Comparison of ENCODE assay signal across 9 cellular contexts in the genomic region with DNA sequence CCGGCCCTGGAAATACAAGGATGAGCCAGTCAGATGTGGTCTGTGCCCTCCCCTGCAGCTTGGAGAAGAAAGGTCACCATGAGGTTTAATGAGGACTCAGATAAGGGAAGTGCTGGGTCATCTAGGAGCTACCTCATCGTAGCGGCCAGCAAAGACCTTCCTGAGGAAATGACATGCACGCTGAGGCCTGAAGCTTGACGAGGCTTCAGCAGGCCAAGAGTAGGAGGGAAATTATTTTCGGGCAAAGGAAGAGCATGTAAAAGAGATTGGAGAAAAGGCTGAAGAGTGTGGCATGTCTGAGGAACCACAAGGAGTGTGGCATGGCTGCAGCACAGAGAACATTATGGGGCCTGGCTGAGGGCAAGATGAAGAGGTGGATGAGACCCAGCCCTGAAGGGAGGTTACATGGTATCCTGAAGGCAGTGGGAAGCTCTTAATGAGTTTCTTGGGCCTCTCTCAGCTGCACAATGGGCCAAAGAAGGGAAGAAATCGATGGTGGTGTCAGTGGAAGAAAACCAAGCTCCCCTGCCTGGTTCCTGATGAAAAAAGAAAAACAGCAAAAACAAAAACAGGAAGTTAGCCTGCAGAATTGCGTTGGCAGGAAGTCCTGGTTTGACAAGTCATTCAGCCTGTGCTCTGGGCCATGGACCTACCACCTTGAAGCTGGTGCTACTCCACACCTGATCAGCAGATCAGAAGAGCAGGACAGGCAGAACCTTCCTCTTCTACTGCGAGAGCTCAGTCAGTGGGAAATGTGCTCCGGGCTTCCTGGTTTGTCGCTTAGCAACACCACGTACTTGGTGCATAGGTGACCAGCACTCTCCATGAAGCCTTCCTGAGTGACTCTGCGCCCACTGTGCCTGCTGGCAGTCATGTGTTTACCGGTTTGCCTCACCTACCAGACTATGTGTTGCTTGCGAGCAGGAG.
DNase-seq lines count a peak whose midpoint lies in the region; ATAC-seq and TF ChIP-seq lines count a peak whose summit lies in the region.
"Had no signal": no experiment of that assay in that cellular context is flagged by ENCODE, and none has a peak within 500 bp of the region (broad histone marks: within the 10 kb centered on the region; RNA-seq: fewer than 3 reads in every experiment).

No MANE protein-coding gene starts in this region.

- peak overlapping the region; percentile 3 to 71 (median 63) for H3K4me3 Mint-ChIP-seq in CD8-positive, alpha-beta memory T cell
- H3K4me3 Mint-ChIP-seq: brain had no signal

- H3K36me3 ChIP-seq in CD8-positive, alpha-beta memory T cell (ENCODE audit: insufficient read depth, low read length) = no peaks in the 10 kb centered on the region
- H3K36me3 ChIP-seq in psoas muscle (ENCODE audit: insufficient read depth in 1 of 2, low read depth in 1 of 2) = no peaks in the 10 kb centered on the region
- no peaks in the 10 kb centered on the region for H3K36me3 ChIP-seq in tibial artery

- H3K4me1 Mint-ChIP-seq in CD8-positive, alpha-beta memory T cell = peaks cover 34 to 51% (median 38%) of the 10 kb centered on the region in 3 donors

- POLR2A ChIA-PET in CD8-positive, alpha-beta memory T cell (lab: Charles Lee) = interaction anchor here (0.5 to 1.8 kb wide), 7 partner anchors 15 to 211 kb away, joined by 3 to 16 read pairs (median 6); no protein-coding TSS in a partner anchor

- peaks cover 25% of the 10 kb centered on the region for H3K4me1 ChIP-seq in CD8-positive, alpha-beta memory T cell (ENCODE audit: insufficient read depth, low read length)
- H3K4me1 ChIP-seq in psoas muscle = no peaks in the 10 kb centered on the region
- H3K4me1 ChIP-seq in tibial artery = no peaks in the 10 kb centered on the region

- ATAC-seq in GM19452 (IDR thresholded peaks at IDR 0.05; ENCODE audit: unreplicated experiment) (peak; percentile 83), psoas muscle (peak; percentile 22 to 51 (median 32))

- H3K27me3 Mint-ChIP-seq in CD8-positive, alpha-beta memory T cell = peaks cover 0 to 2% of the 10 kb centered on the region in 2 donors

- no peaks in the 10 kb centered on the region for H3K36me3 Mint-ChIP-seq in CD8-positive, alpha-beta memory T cell
- H3K36me3 Mint-ChIP-seq: brain had no signal

- intact Hi-C loops in psoas muscle (cut with DNase I) = no loop called here
- intact Hi-C loops in tibial artery (cut with DNase I; ENCODE audit: low total_unique reads) = no loop called here

- H3K9me3 Mint-ChIP-seq in CD8-positive, alpha-beta memory T cell = no peaks in the 10 kb centered on the region

- CTCF ChIA-PET in CD8-positive, alpha-beta memory T cell (lab: Charles Lee) = interaction anchor here (0.7 to 1.4 kb wide), 7 partner anchors 8 to 219 kb away, joined by 3 to 6 read pairs (median 4); no protein-coding TSS in a partner anchor

- H3K4me3 ChIP-seq in CD8-positive, alpha-beta memory T cell (ENCODE audit: low read length) = peak overlapping the region; percentile 12
- no peak overlapping the region for H3K4me3 ChIP-seq in epithelial cell of esophagus (ENCODE audit: low read length)
- no peak overlapping the region for H3K4me3 ChIP-seq in psoas muscle
- H3K4me3 ChIP-seq in tibial artery = no peak overlapping the region

- WGBS in psoas muscle, 3 donors = 73 to 78% (median 78%) methylated on average over 15 of the region's 15 CpGs

- H3K27ac Mint-ChIP-seq in CD8-positive, alpha-beta memory T cell = peak overlapping the region; percentile 51 to 99 (median 91)

- DNase-seq in CD8-positive, alpha-beta memory T cell = peak; percentile 13 to 73 (median 39)
- DNase-seq in KG1 (lab: John Stamatoyannopoulos, UW) = peak; percentile 57
- DNase-seq in activated CD4-positive, alpha-beta T cell treated with anti-CD3 and anti-CD28 coated beads for 1 hour = peak; percentile 22
- peak; percentile 43 for DNase-seq in epithelial cell of esophagus (ENCODE audit: low read depth)
- DNase-seq in psoas muscle = no peak
- DNase-seq in tibial artery = no peak
- no peak for DNase-seq in retina

- TF ChIP-seq CTCF in epithelial cell of esophagus (IDR thresholded peaks at IDR 0.05; ENCODE audit: insufficient read depth, low read depth, low read length, missing control alignments) = no peak
- TF ChIP-seq CTCF in psoas muscle (IDR thresholded peaks at IDR 0.05) = no peak
- no peak for TF ChIP-seq CTCF in tibial artery (IDR thresholded peaks at IDR 0.05)

- no peaks in the 10 kb centered on the region for H3K9me3 ChIP-seq in CD8-positive, alpha-beta memory T cell (ENCODE audit: low read length)
- no peaks in the 10 kb centered on the region for H3K9me3 ChIP-seq in psoas muscle
- H3K9me3 ChIP-seq in tibial artery = no peaks in the 10 kb centered on the region

- no peaks in the 10 kb centered on the region for H3K27me3 ChIP-seq in CD8-positive, alpha-beta memory T cell (ENCODE audit: insufficient read depth, low read length, poor library complexity, severe bottlenecking)
- no peaks in the 10 kb centered on the region for H3K27me3 ChIP-seq in psoas muscle (ENCODE audit: insufficient read depth in 3 of 3, low read length in 2 of 3)
- H3K27me3 ChIP-seq in tibial artery = no peaks in the 10 kb centered on the region

- H3K27ac ChIP-seq in CD8-positive, alpha-beta memory T cell (ENCODE audit: low read depth, low read length) = peak overlapping the region; percentile 74
- H3K27ac ChIP-seq in psoas muscle (peak overlapping the region; percentile 65), tibial artery (no peak overlapping the region)

Comparison
In these comparisons a context has a peak if more than half of its experiments do, and no peak if none do; other contexts are left out.
1. DNase-seq: peak in CD8-positive, alpha-beta memory T cell (5 of 5), KG1 (single experiment), activated CD4-positive, alpha-beta T cell treated with anti-CD3 and anti-CD28 coated beads for 1 hour (single experiment) and epithelial cell of esophagus (single experiment); none in psoas muscle (0 of 2), tibial artery (0 of 2) and retina (single experiment).
2. H3K27ac ChIP-seq: peak in CD8-positive, alpha-beta memory T cell (single experiment) and psoas muscle (single experiment); none in tibial artery (0 of 2).